Comparison of ENCODE assay signal across 8 cellular contexts in genomic region chr9:119556129-119556875, GRCh38.
DNase-seq lines count a peak whose midpoint lies in the region; ATAC-seq and TF ChIP-seq lines count a peak whose summit lies in the region.

No MANE protein-coding gene starts in this region.

- H3K4me1 ChIP-seq in naive thymus-derived CD4-positive, alpha-beta T cell (ENCODE audit: control insufficient read depth in 2 of 2, insufficient read depth in 2 of 2, low read length in 2 of 2): no peaks in the 10 kb centered on the region

- H3K4me3 Mint-ChIP-seq in Calu3 (ENCODE audit: low read depth, unreplicated experiment): peak overlapping the region; percentile 55
- H3K4me3 Mint-ChIP-seq in naive thymus-derived CD4-positive, alpha-beta T cell: peak overlapping the region in 3 of 10 donors; percentile 5 to 41 (median 8)

- POLR2A ChIA-PET in naive thymus-derived CD4-positive, alpha-beta T cell (lab: Charles Lee): no interaction called here

- peaks cover 5% of the 10 kb centered on the region for H3K9me3 Mint-ChIP-seq in Calu3 (ENCODE audit: low read depth, unreplicated experiment)
- H3K9me3 Mint-ChIP-seq in naive thymus-derived CD4-positive, alpha-beta T cell: peaks cover 0 to 5% (median 0%) of the 10 kb centered on the region in 11 donors

- BruUV-seq in Calu3 (replicated peaks; lab: Mats Ljungman, UMichigan): no TSS peak

- H3K36me3 ChIP-seq in naive thymus-derived CD4-positive, alpha-beta T cell (ENCODE audit: control insufficient read depth in 2 of 3, insufficient read depth in 3 of 3, low read length in 3 of 3): no peaks in the 10 kb centered on the region

- TF ChIP-seq CTCF in Calu3 (IDR thresholded peaks at IDR 0.05; ENCODE audit: unreplicated experiment) (peak; percentile 53), fibroblast of the aortic adventitia (IDR thresholded peaks at IDR 0.05; ENCODE audit: insufficient read depth, low read length) (peak; percentile 93)

- H3K9me3 ChIP-seq in naive thymus-derived CD4-positive, alpha-beta T cell (ENCODE audit: control insufficient read depth in 2 of 3, low read length in 3 of 3): peaks cover 0 to 10% (median 0%) of the 10 kb centered on the region in 3 experiments

- no peak overlapping the region for H3K27ac Mint-ChIP-seq in Calu3 (ENCODE audit: unreplicated experiment)
- no peak overlapping the region for H3K27ac Mint-ChIP-seq in naive thymus-derived CD4-positive, alpha-beta T cell

- intact Hi-C loops in Calu3 (cut with micrococcal nuclease; ENCODE audit: unreplicated experiment): loop anchor here (2.0 to 10.0 kb wide), 3 partner anchors 408 to 921 kb away; no protein-coding TSS in a partner anchor
- intact Hi-C loops in naive thymus-derived CD4-positive, alpha-beta T cell (cut with micrococcal nuclease): loop anchor here in 1 of 2 donors (5.0 to 10.0 kb wide), 3 partner anchors 408 to 976 kb away; no protein-coding TSS in a partner anchor

- H3K36me3 Mint-ChIP-seq in Calu3 (ENCODE audit: insufficient read depth, unreplicated experiment): no peaks in the 10 kb centered on the region
- H3K36me3 Mint-ChIP-seq in naive thymus-derived CD4-positive, alpha-beta T cell: no peaks in the 10 kb centered on the region

- no peaks in the 10 kb centered on the region for H3K4me1 Mint-ChIP-seq in Calu3 (ENCODE audit: low read depth, unreplicated experiment)
- H3K4me1 Mint-ChIP-seq in naive thymus-derived CD4-positive, alpha-beta T cell: peaks cover 0 to 7% (median 0%) of the 10 kb centered on the region in 7 donors

- H3K27ac ChIP-seq in naive thymus-derived CD4-positive, alpha-beta T cell (ENCODE audit: low read depth, low read length): no peak overlapping the region
- no peak overlapping the region for H3K27ac ChIP-seq in substantia nigra (ENCODE audit: low read depth, low read length, poor library complexity, severe bottlenecking)

- ATAC-seq in GM19452 (IDR thresholded peaks at IDR 0.05; ENCODE audit: unreplicated experiment) (peak; percentile 99), HG03520 (IDR thresholded peaks at IDR 0.05; ENCODE audit: unreplicated experiment) (peak; percentile 97)
- ATAC-seq in naive thymus-derived CD4-positive, alpha-beta T cell: peak; percentile 54

- CTCF ChIA-PET in Calu3 (lab: Charles Lee): interaction anchor here (1.2 kb wide), 1 partner anchor 921 kb away, joined by 4 read pairs; no protein-coding TSS in a partner anchor
- CTCF ChIA-PET in naive thymus-derived CD4-positive, alpha-beta T cell (lab: Charles Lee): interaction anchor here (0.6 kb wide), 1 partner anchor 136 kb away, joined by 4 read pairs; no protein-coding TSS in a partner anchor

- H3K4me3 ChIP-seq in fibroblast of the aortic adventitia (ENCODE audit: low read depth, low read length): peak overlapping the region; percentile 60
- no peak overlapping the region for H3K4me3 ChIP-seq in naive thymus-derived CD4-positive, alpha-beta T cell (ENCODE audit: low read length)

- H3K27me3 Mint-ChIP-seq in Calu3 (ENCODE audit: unreplicated experiment): peaks cover 16% of the 10 kb centered on the region
- peaks cover 10 to 34% (median 22%) of the 10 kb centered on the region in 5 donors for H3K27me3 Mint-ChIP-seq in naive thymus-derived CD4-positive, alpha-beta T cell

- DNase-seq in Calu3: peak; percentile 74
- peak; percentile 44 for DNase-seq in NCI-H524 treated with DMSO at 0.1 percent for 48 hours (lab: John Stamatoyannopoulos, UW)
- DNase-seq in activated T-cell treated with anti-CD3 and anti-CD28 coated beads for 4 hours: peak; percentile 0
- DNase-seq in fibroblast of the aortic adventitia (ENCODE audit: low read depth): peak; percentile 56
- peak in 3 of 9 donors; percentile 1 to 66 (median 2) for DNase-seq in naive thymus-derived CD4-positive, alpha-beta T cell
- peak in 47 of 49 donors; percentile 4 to 80 (median 57) for DNase-seq in substantia nigra (lab: John Stamatoyannopoulos, UW)

- H3K27me3 ChIP-seq in naive thymus-derived CD4-positive, alpha-beta T cell (ENCODE audit: control insufficient read depth in 2 of 2, insufficient read depth in 2 of 2, low read length in 2 of 2): no peaks in the 10 kb centered on the region
